ENCODE assay signal across 19 cellular contexts in genomic region chr3:134325106-134325705, GRCh38. TPM values are rescaled to one million over a fixed set of nuclear protein-coding genes. Genes with fewer than 3 reads are reported as not detected.
DNase-seq lines count a peak whose midpoint lies in the region; ATAC-seq and TF ChIP-seq lines count a peak whose summit lies in the region.
"Had no signal": no experiment of that assay in that cellular context is flagged by ENCODE, and none has a peak within 500 bp of the region (broad histone marks: within the 10 kb centered on the region; RNA-seq: fewer than 3 reads in every experiment).

No MANE protein-coding gene starts in this region.

- ATAC-seq in left lobe of liver (peak; percentile 12), omental fat pad (ENCODE audit: low FRiP score) (no peak)
- peak; percentile 33 for ATAC-seq in stimulated activated effector memory CD8-positive, alpha-beta T cell treated with anti-CD3 and anti-CD28 coated beads, Interleukin-12 subunit alpha, Interleukin-12 subunit beta, amount 100 ng/mL, for 72 hours
- no peak for ATAC-seq in effector memory CD8-positive, alpha-beta T cell (replicated peaks)
- ATAC-seq: activated T-cell treated with anti-CD3 and anti-CD28 coated beads, Interleukin-2, amount 50 U/mL, for 72 hours had no signal

- H3K4me1 Mint-ChIP-seq in HFFc6 (ENCODE audit: low read depth): peaks cover 91% of the 10 kb centered on the region
- no peaks in the 10 kb centered on the region for H3K4me1 Mint-ChIP-seq in stimulated activated effector memory CD8-positive, alpha-beta T cell treated with anti-CD3 and anti-CD28 coated beads, Interleukin-12 subunit alpha, Interleukin-12 subunit beta, amount 100 ng/mL, for 72 hours
- no peaks in the 10 kb centered on the region for H3K4me1 Mint-ChIP-seq in effector memory CD8-positive, alpha-beta T cell (ENCODE audit: low read depth in 2 of 2)

- peak overlapping the region; percentile 94 for H3K27ac Mint-ChIP-seq in HFFc6
- H3K27ac Mint-ChIP-seq in stimulated activated effector memory CD8-positive, alpha-beta T cell treated with anti-CD3 and anti-CD28 coated beads, Interleukin-12 subunit alpha, Interleukin-12 subunit beta, amount 100 ng/mL, for 72 hours: no peak overlapping the region
- H3K27ac Mint-ChIP-seq in effector memory CD8-positive, alpha-beta T cell: no peak overlapping the region
- H3K27ac Mint-ChIP-seq: activated T-cell treated with anti-CD3 and anti-CD28 coated beads, Interleukin-2, amount 50 U/mL, for 72 hours; nephron progenitor cell had no signal

- DNase-seq in HFFc6: no peak
- peak; percentile 44 for DNase-seq in astrocyte of the hippocampus (ENCODE audit: low read depth, low spot score)
- no peak for DNase-seq in left lobe of liver (ENCODE audit: low spot score)
- no peak for DNase-seq in stimulated activated effector memory CD8-positive, alpha-beta T cell treated with anti-CD3 and anti-CD28 coated beads, Interleukin-12 subunit alpha, Interleukin-12 subunit beta, amount 100 ng/mL, for 72 hours (ENCODE audit: low spot score in 2 of 2)
- no peak for DNase-seq in brain microvascular endothelial cell
- DNase-seq in effector memory CD8-positive, alpha-beta T cell: no peak
- no peak for DNase-seq in NCI-H524 (lab: John Stamatoyannopoulos, UW)
- DNase-seq in omental fat pad (ENCODE audit: low spot score): no peak
- DNase-seq: activated T-cell treated with anti-CD3 and anti-CD28 coated beads, Interleukin-2, amount 50 U/mL, for 72 hours; amniotic stem cell; BE2C; DMS153; KG1; NCI-H1105 treated with DMSO at 0.1 percent for 48 hours; nephron progenitor cell; SIG-M5; stimulated activated CD4-positive, alpha-beta T cell treated with anti-CD3 and anti-CD28 coated beads, Interleukin-4, amount 100 ng/mL, for 4 hours; uterus had no signal

- in situ Hi-C loops in brain microvascular endothelial cell (cut with HindIII; ENCODE audit: low pct_ligation_motif_present, low sequenced_read_pairs): no loop called here

- H3K36me3 ChIP-seq in brain microvascular endothelial cell (replicated peaks): no peaks in the 10 kb centered on the region
- H3K36me3 ChIP-seq: BE2C, right lobe of liver, uterus had no signal

- TF ChIP-seq CTCF in HFFc6 (IDR thresholded peaks at IDR 0.05) (no peak), brain microvascular endothelial cell (IDR thresholded peaks at IDR 0.05; ENCODE audit: low read depth, low read length, missing control alignments) (no peak), omental fat pad (IDR thresholded peaks at IDR 0.05) (no peak)

- H3K9me3 Mint-ChIP-seq in HFFc6: no peaks in the 10 kb centered on the region
- no peaks in the 10 kb centered on the region for H3K9me3 Mint-ChIP-seq in stimulated activated effector memory CD8-positive, alpha-beta T cell treated with anti-CD3 and anti-CD28 coated beads, Interleukin-12 subunit alpha, Interleukin-12 subunit beta, amount 100 ng/mL, for 72 hours
- no peaks in the 10 kb centered on the region for H3K9me3 Mint-ChIP-seq in effector memory CD8-positive, alpha-beta T cell
- H3K9me3 Mint-ChIP-seq: activated T-cell treated with anti-CD3 and anti-CD28 coated beads, Interleukin-2, amount 50 U/mL, for 72 hours; nephron progenitor cell had no signal

- no peaks in the 10 kb centered on the region for H3K27me3 ChIP-seq in brain microvascular endothelial cell (replicated peaks)
- H3K27me3 ChIP-seq: BE2C, right lobe of liver, uterus had no signal

- H3K27me3 Mint-ChIP-seq in HFFc6 (ENCODE audit: insufficient read depth): peaks cover 3% of the 10 kb centered on the region; the same call in 1 of the 2 replicates
- peaks cover 7 to 66% of the 10 kb centered on the region in 2 donors for H3K27me3 Mint-ChIP-seq in effector memory CD8-positive, alpha-beta T cell

- H3K27ac ChIP-seq in brain microvascular endothelial cell: no peak overlapping the region

- no peak overlapping the region for H3K4me3 ChIP-seq in brain microvascular endothelial cell (ENCODE audit: low read depth, low read length)
- H3K4me3 ChIP-seq: right lobe of liver, uterus had no signal

- peak overlapping the region; percentile 62 for H3K4me3 Mint-ChIP-seq in HFFc6
- H3K4me3 Mint-ChIP-seq in stimulated activated effector memory CD8-positive, alpha-beta T cell treated with anti-CD3 and anti-CD28 coated beads, Interleukin-12 subunit alpha, Interleukin-12 subunit beta, amount 100 ng/mL, for 72 hours: no peak overlapping the region
- no peak overlapping the region for H3K4me3 Mint-ChIP-seq in effector memory CD8-positive, alpha-beta T cell
- H3K4me3 Mint-ChIP-seq: activated T-cell treated with anti-CD3 and anti-CD28 coated beads, Interleukin-2, amount 50 U/mL, for 72 hours; nephron progenitor cell had no signal

- H3K36me3 Mint-ChIP-seq in HFFc6 (ENCODE audit: low read depth): peaks cover 5% of the 10 kb centered on the region; the same call in 1 of the 2 replicates
- no peaks in the 10 kb centered on the region for H3K36me3 Mint-ChIP-seq in stimulated activated effector memory CD8-positive, alpha-beta T cell treated with anti-CD3 and anti-CD28 coated beads, Interleukin-12 subunit alpha, Interleukin-12 subunit beta, amount 100 ng/mL, for 72 hours
- no peaks in the 10 kb centered on the region for H3K36me3 Mint-ChIP-seq in effector memory CD8-positive, alpha-beta T cell (ENCODE audit: insufficient read depth)

RNA-seq across cellular contexts. Expression of gene AMOTL2, which starts 49.0 kb away (rescaled TPM):
- 100 to 1,000 TPM; 244 to 311 (median 274) TPM for total RNA-seq in HFFc6 (2021; fragmentation: NEBNext Ultra II Directional; extraction: Animal tissue kit (Norgen Biotek cat#: 25700))
- total RNA-seq in left lobe of liver: 26.8 TPM
- 100 to 1,000 TPM in 3 of 4 donors, 10 to 100 TPM in 1; 99.0 to 201 (median 158) TPM for total RNA-seq in omental fat pad

Comparison
In these comparisons a context has a peak if more than half of its experiments do, and no peak if none do; other contexts are left out.
1. ATAC-seq: peak in left lobe of liver (single experiment) and stimulated activated effector memory CD8-positive, alpha-beta T cell treated with anti-CD3 and anti-CD28 coated beads, Interleukin-12 subunit alpha, Interleukin-12 subunit beta, amount 100 ng/mL, for 72 hours (single experiment); none in effector memory CD8-positive, alpha-beta T cell (single experiment) and omental fat pad (single experiment).